In the genomic region with DNA sequence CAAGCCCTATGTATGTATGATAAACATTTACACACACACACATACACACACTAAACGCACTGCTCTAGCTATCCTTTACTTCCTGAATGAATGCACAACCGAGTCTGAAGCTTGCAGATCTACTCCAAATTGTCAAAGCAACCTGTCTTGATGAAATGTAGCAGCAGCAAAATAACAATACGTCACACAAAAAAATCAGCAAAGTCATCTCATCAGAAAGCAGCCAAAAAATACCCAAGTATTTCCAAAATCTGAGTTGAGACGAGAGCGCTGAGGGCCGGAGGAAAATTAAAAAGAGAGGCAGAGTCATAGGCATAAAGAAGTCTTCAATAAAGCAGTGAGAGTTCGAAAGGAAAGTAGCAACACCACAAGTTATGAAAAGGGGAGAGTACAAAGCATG, we compare ENCODE assay signal across 17 cellular contexts.
DNase-seq lines count a peak whose midpoint lies in the region; ATAC-seq and TF ChIP-seq lines count a peak whose summit lies in the region.
"Had no signal": no experiment of that assay in that cellular context is flagged by ENCODE, and none has a peak within 500 bp of the region (broad histone marks: within the 10 kb centered on the region; RNA-seq: fewer than 3 reads in every experiment).

No MANE protein-coding gene starts in this region.

- no peaks in the 10 kb centered on the region for H3F3A ChIP-seq in GM23338 (replicated peaks; ENCODE audit: low read depth)

- no peaks in the 10 kb centered on the region for H3K79me2 ChIP-seq in GM23338 (replicated peaks; ENCODE audit: insufficient read depth)

- peaks cover 24% of the 10 kb centered on the region for H3K4me1 Mint-ChIP-seq in GM23338
- H3K4me1 Mint-ChIP-seq: T-cell had no signal

- H3K27ac ChIP-seq in GM23338 (ENCODE audit: low read depth) = peak overlapping the region; percentile 28
- no peak overlapping the region for H3K27ac ChIP-seq in iPS-20b (ENCODE audit: low read length)
- peak overlapping the region; percentile 8 to 48 (median 30) for H3K27ac ChIP-seq in gastrocnemius medialis

- H3K4me3 ChIP-seq in GM23338 (no peak overlapping the region), iPS-20b (ENCODE audit: low read length) (peak overlapping the region; percentile 32; the same call in 1 of the 2 replicates), gastrocnemius medialis (peak overlapping the region in 3 of 4 donors; percentile 1 to 28 (median 24))

- in situ Hi-C loops in gastrocnemius medialis (cut with MboI; ENCODE audit: low sequenced_read_pairs in 4 of 4) = no loop called here

- H3K27me3 ChIP-seq in GM23338 (ENCODE audit: insufficient read depth) = no peaks in the 10 kb centered on the region
- H3K27me3 ChIP-seq in iPS-20b (ENCODE audit: insufficient read depth, low read length) = no peaks in the 10 kb centered on the region
- H3K27me3 ChIP-seq in gastrocnemius medialis = no peaks in the 10 kb centered on the region

- H3K36me3 Mint-ChIP-seq in GM23338 (ENCODE audit: low read depth) = no peaks in the 10 kb centered on the region
- H3K36me3 Mint-ChIP-seq: T-cell had no signal

- H3K4me2 ChIP-seq in GM23338 = peak overlapping the region; percentile 62; the same call in 1 of the 2 replicates

- H3K9ac ChIP-seq in iPS-20b (ENCODE audit: low read depth, low read length) = peak overlapping the region; percentile 57; the same call in 1 of the 2 replicates

- no peaks in the 10 kb centered on the region; the same call in 2 of the 3 replicates for H3K9me3 Mint-ChIP-seq in GM23338
- H3K9me3 Mint-ChIP-seq: H9; neural crest cell; stimulated activated naive CD8-positive, alpha-beta T cell treated with anti-CD3 and anti-CD28 coated beads, Interleukin-15, Interleukin-2, amounts not matched to agents 100 ng/mL and 50 ng/mL, for 24 hours; T-cell had no signal

- no peak overlapping the region for H3K4me3 Mint-ChIP-seq in GM23338
- H3K4me3 Mint-ChIP-seq: H9; neural crest cell; stimulated activated naive CD8-positive, alpha-beta T cell treated with anti-CD3 and anti-CD28 coated beads, Interleukin-15, Interleukin-2, amounts not matched to agents 100 ng/mL and 50 ng/mL, for 24 hours; T-cell had no signal

- no peaks in the 10 kb centered on the region for H3K9me2 ChIP-seq in GM23338 (ENCODE audit: insufficient read depth)

- DNase-seq in GM23338 (ENCODE audit: low spot score) (no peak), cerebellar cortex (ENCODE audit: low spot score) (peak; percentile 38), gastrocnemius medialis (no peak), NCI-H1417 treated with DMSO at 0.1 percent for 48 hours (lab: John Stamatoyannopoulos, UW) (no peak)
- DNase-seq: activated CD4-positive, alpha-beta T cell treated with anti-CD3 and anti-CD28 coated beads, Interleukin-2, amount 50 U/mL, for 48 hours; activated naive CD4-positive, alpha-beta T cell treated with Interleukin-2 at 50 U/mL for 16 hours; activated T-cell treated with anti-CD3 and anti-CD28 coated beads for 4 hours; AML-193; aorta; H9; stimulated activated CD4-positive, alpha-beta T cell treated with anti-CD3 and anti-CD28 coated beads, Interleukin-2, amount 100 ng/mL, for 24 hours; T-cell had no signal

- H3K4me1 ChIP-seq in GM23338 (ENCODE audit: insufficient read depth) (peaks cover 59% of the 10 kb centered on the region), iPS-20b (ENCODE audit: insufficient read depth, low read length) (peaks cover 56% of the 10 kb centered on the region), gastrocnemius medialis (peaks cover 19 to 26% of the 10 kb centered on the region in 2 donors)

- H3K36me3 ChIP-seq in GM23338 (ENCODE audit: insufficient read depth) (no peaks in the 10 kb centered on the region), iPS-20b (ENCODE audit: insufficient read depth, low read depth, low read length) (no peaks in the 10 kb centered on the region), gastrocnemius medialis (no peaks in the 10 kb centered on the region)

- peaks cover 7% of the 10 kb centered on the region for H3K27me3 Mint-ChIP-seq in GM23338 (ENCODE audit: insufficient read depth, low read depth, poor library complexity)

- no peak for TF ChIP-seq POLR2A in gastrocnemius medialis (IDR thresholded peaks at IDR 0.05)

- H3K9me3 ChIP-seq in iPS-20b (ENCODE audit: insufficient read depth, low read depth, low read length) (no peaks in the 10 kb centered on the region), gastrocnemius medialis (no peaks in the 10 kb centered on the region)

- intact Hi-C loops in gastrocnemius medialis (cut with DNase I; ENCODE audit: low total_unique reads) = no loop called here

- no peak for ATAC-seq in GM23338
- ATAC-seq in gastrocnemius medialis = no peak
- ATAC-seq in HG03342 (IDR thresholded peaks at IDR 0.05; ENCODE audit: unreplicated experiment) = no peak
- no peak for ATAC-seq in HG03280 (IDR thresholded peaks at IDR 0.05; ENCODE audit: unreplicated experiment)
- ATAC-seq: T-cell had no signal

- no peaks in the 10 kb centered on the region; the same call in 1 of the 2 replicates for H4K20me1 ChIP-seq in GM23338 (replicated peaks; ENCODE audit: insufficient read depth)

- H3K27ac Mint-ChIP-seq in GM23338 = no peak overlapping the region
- H3K27ac Mint-ChIP-seq: H9; stimulated activated naive CD8-positive, alpha-beta T cell treated with anti-CD3 and anti-CD28 coated beads, Interleukin-15, Interleukin-2, amounts not matched to agents 100 ng/mL and 50 ng/mL, for 24 hours; T-cell had no signal

- no peak for TF ChIP-seq CTCF in GM23338 (conservative IDR thresholded peaks at IDR 0.05; ENCODE audit: low read depth in 2 of 2)
- no peak for TF ChIP-seq CTCF in gastrocnemius medialis (IDR thresholded peaks at IDR 0.05 in 4 of 5, conservative IDR thresholded peaks at IDR 0.05 in 1 of 5)

- no peak overlapping the region for H2AFZ ChIP-seq in GM23338

TF ChIP-seq in GM23338, 12 proteins besides CTCF, POLR2A, EP300 and RAD21:
- no peak for TF ChIP-seq ZNF114 (CRISPR knock-in tag; IDR thresholded peaks at IDR 0.05)
- TF ChIP-seq NANOG (IDR thresholded peaks at IDR 0.05; ENCODE audit: borderline replicate concordance) = no peak
TF ChIP-seq in GM23338: peak in this region for 0.
